2 cellular contexts compared by ENCODE assay signal in the genomic region with DNA sequence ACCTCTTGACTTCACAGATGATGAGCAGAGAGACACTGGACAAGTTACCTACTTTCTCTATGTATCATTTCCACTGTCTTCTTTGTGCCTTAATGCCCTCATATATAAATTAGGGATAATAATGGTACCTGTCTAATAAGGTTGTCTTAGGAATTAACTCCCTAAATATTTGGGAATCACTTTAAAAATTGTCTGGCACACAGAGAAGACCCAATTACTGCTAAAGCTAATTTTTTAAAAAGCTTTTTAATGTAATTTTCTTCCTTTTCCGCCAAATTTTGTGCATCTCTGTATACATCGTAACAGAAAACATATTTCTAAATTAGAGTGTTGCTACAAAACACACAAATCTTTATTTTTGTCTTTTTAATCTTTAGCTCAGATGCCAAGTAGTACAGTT.
TF ChIP-seq lines count a peak whose summit lies in the region.

No MANE protein-coding gene starts in this region.

TF ChIP-seq in SK-N-SH treated with all-trans-retinoic acid at 6 μM for 48 hours, 23 proteins besides CTCF, POLR2A, EP300 and RAD21 (continued from another document):
- TF ChIP-seq, protein P1, sequence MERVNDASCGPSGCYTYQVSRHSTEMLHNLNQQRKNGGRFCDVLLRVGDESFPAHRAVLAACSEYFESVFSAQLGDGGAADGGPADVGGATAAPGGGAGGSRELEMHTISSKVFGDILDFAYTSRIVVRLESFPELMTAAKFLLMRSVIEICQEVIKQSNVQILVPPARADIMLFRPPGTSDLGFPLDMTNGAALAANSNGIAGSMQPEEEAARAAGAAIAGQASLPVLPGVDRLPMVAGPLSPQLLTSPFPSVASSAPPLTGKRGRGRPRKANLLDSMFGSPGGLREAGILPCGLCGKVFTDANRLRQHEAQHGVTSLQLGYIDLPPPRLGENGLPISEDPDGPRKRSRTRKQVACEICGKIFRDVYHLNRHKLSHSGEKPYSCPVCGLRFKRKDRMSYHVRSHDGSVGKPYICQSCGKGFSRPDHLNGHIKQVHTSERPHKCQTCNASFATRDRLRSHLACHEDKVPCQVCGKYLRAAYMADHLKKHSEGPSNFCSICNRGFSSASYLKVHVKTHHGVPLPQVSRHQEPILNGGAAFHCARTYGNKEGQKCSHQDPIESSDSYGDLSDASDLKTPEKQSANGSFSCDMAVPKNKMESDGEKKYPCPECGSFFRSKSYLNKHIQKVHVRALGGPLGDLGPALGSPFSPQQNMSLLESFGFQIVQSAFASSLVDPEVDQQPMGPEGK (CRISPR knock-in tag; IDR thresholded peaks at IDR 0.05; ENCODE audit: borderline replicate concordance): no peak
- no peak for TF ChIP-seq ZNF8 (CRISPR knock-in tag; IDR thresholded peaks at IDR 0.05)

TF ChIP-seq in K562, 482 proteins besides CTCF, POLR2A, EP300 and RAD21 (continued from another document):
- TF ChIP-seq, protein P2, sequence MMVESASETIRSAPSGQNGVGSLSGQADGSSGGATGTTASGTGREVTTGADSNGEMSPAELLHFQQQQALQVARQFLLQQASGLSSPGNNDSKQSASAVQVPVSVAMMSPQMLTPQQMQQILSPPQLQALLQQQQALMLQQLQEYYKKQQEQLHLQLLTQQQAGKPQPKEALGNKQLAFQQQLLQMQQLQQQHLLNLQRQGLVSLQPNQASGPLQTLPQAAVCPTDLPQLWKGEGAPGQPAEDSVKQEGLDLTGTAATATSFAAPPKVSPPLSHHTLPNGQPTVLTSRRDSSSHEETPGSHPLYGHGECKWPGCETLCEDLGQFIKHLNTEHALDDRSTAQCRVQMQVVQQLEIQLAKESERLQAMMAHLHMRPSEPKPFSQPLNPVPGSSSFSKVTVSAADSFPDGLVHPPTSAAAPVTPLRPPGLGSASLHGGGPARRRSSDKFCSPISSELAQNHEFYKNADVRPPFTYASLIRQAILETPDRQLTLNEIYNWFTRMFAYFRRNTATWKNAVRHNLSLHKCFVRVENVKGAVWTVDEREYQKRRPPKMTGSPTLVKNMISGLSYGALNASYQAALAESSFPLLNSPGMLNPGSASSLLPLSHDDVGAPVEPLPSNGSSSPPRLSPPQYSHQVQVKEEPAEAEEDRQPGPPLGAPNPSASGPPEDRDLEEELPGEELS (CRISPR knock-in tag; IDR thresholded peaks at IDR 0.05; ENCODE audit: borderline replicate concordance): no peak
- TF ChIP-seq, protein P3, sequence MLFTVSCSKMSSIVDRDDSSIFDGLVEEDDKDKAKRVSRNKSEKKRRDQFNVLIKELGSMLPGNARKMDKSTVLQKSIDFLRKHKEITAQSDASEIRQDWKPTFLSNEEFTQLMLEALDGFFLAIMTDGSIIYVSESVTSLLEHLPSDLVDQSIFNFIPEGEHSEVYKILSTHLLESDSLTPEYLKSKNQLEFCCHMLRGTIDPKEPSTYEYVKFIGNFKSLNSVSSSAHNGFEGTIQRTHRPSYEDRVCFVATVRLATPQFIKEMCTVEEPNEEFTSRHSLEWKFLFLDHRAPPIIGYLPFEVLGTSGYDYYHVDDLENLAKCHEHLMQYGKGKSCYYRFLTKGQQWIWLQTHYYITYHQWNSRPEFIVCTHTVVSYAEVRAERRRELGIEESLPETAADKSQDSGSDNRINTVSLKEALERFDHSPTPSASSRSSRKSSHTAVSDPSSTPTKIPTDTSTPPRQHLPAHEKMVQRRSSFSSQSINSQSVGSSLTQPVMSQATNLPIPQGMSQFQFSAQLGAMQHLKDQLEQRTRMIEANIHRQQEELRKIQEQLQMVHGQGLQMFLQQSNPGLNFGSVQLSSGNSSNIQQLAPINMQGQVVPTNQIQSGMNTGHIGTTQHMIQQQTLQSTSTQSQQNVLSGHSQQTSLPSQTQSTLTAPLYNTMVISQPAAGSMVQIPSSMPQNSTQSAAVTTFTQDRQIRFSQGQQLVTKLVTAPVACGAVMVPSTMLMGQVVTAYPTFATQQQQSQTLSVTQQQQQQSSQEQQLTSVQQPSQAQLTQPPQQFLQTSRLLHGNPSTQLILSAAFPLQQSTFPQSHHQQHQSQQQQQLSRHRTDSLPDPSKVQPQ (CRISPR knock-in tag; IDR thresholded peaks at IDR 0.05; ENCODE audit: borderline replicate concordance): no peak
- TF ChIP-seq CAMTA2 (CRISPR knock-in tag; conservative IDR thresholded peaks at IDR 0.05) (no peak), RBM14 (IDR thresholded peaks at IDR 0.05; ENCODE audit: borderline replicate concordance, insufficient read depth, low read depth, low read length) (no peak), ZNF408 (CRISPR knock-in tag; IDR thresholded peaks at IDR 0.05; ENCODE audit: low read depth) (no peak), RHOXF2B (CRISPR knock-in tag; conservative IDR thresholded peaks at IDR 0.05) (no peak), ADNP (tag; IDR thresholded peaks at IDR 0.05) (no peak), RFX1 (IDR thresholded peaks at IDR 0.05) (no peak), NR4A1 (CRISPR knock-in tag; IDR thresholded peaks at IDR 0.05) (no peak), NR4A1 (tag; IDR thresholded peaks at IDR 0.05) (no peak)
- TF ChIP-seq, protein P4, sequence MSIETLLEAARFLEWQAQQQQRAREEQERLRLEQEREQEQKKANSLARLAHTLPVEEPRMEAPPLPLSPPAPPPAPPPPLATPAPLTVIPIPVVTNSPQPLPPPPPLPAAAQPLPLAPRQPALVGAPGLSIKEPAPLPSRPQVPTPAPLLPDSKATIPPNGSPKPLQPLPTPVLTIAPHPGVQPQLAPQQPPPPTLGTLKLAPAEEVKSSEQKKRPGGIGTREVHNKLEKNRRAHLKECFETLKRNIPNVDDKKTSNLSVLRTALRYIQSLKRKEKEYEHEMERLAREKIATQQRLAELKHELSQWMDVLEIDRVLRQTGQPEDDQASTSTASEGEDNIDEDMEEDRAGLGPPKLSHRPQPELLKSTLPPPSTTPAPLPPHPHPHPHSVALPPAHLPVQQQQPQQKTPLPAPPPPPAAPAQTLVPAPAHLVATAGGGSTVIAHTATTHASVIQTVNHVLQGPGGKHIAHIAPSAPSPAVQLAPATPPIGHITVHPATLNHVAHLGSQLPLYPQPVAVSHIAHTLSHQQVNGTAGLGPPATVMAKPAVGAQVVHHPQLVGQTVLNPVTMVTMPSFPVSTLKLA (conservative IDR thresholded peaks at IDR 0.05): no peak
- TF ChIP-seq, protein P5, sequence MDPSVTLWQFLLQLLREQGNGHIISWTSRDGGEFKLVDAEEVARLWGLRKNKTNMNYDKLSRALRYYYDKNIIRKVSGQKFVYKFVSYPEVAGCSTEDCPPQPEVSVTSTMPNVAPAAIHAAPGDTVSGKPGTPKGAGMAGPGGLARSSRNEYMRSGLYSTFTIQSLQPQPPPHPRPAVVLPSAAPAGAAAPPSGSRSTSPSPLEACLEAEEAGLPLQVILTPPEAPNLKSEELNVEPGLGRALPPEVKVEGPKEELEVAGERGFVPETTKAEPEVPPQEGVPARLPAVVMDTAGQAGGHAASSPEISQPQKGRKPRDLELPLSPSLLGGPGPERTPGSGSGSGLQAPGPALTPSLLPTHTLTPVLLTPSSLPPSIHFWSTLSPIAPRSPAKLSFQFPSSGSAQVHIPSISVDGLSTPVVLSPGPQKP (CRISPR knock-in tag; IDR thresholded peaks at IDR 0.05): no peak
- TF ChIP-seq, protein P6, sequence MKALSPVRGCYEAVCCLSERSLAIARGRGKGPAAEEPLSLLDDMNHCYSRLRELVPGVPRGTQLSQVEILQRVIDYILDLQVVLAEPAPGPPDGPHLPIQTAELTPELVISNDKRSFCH (CRISPR knock-in tag; IDR thresholded peaks at IDR 0.05): no peak
- TF ChIP-seq, protein P6 (tag; IDR thresholded peaks at IDR 0.05): no peak
- TF ChIP-seq, protein P7, sequence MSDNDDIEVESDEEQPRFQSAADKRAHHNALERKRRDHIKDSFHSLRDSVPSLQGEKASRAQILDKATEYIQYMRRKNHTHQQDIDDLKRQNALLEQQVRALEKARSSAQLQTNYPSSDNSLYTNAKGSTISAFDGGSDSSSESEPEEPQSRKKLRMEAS (CRISPR knock-in tag; IDR thresholded peaks at IDR 0.05): no peak
